8 cellular contexts compared by ENCODE assay signal in genomic region chr4:184453402-184454160, GRCh38. TPM values are rescaled to one million over a fixed set of nuclear protein-coding genes. Genes with fewer than 3 reads are reported as not detected.
DNase-seq lines count a peak whose midpoint lies in the region; ATAC-seq and TF ChIP-seq lines count a peak whose summit lies in the region.

No MANE protein-coding gene starts in this region.

- H3K9me3 ChIP-seq in upper lobe of left lung = no peaks in the 10 kb centered on the region

- peak overlapping the region; percentile 87 for H3K27ac Mint-ChIP-seq in central memory CD8-positive, alpha-beta T cell (ENCODE audit: low read depth)

- no peaks in the 10 kb centered on the region for H3K9me3 Mint-ChIP-seq in central memory CD8-positive, alpha-beta T cell

- H3K27me3 ChIP-seq in upper lobe of left lung = no peaks in the 10 kb centered on the region

- DNase-seq in SW 1271 (lab: John Stamatoyannopoulos, UW) = peak; percentile 25 to 65
- peak in 1 of 2 donors; percentile 23 for DNase-seq in central memory CD8-positive, alpha-beta T cell (ENCODE audit: low spot score in 2 of 2)
- peak; percentile 65 for DNase-seq in medulla oblongata (ENCODE audit: extremely low spot score)
- DNase-seq in upper lobe of left lung = peak in 1 of 2 donors; percentile 82
- DNase-seq in SHP77 treated with DMSO at 0.1 percent for 48 hours (lab: John Stamatoyannopoulos, UW) = no peak

- H3K27ac ChIP-seq in C4-2B = peak overlapping the region; percentile 66; the same call in 1 of the 2 replicates
- peak overlapping the region in 3 of 4 donors; percentile 68 to 80 (median 73) for H3K27ac ChIP-seq in upper lobe of left lung

- no peak for TF ChIP-seq CTCF in C4-2B (conservative IDR thresholded peaks at IDR 0.05)
- TF ChIP-seq CTCF in upper lobe of left lung (IDR thresholded peaks at IDR 0.05) = no peak

- ATAC-seq in GM19372 (IDR thresholded peaks at IDR 0.05; ENCODE audit: low read depth, unreplicated experiment) (peak; percentile 71), HG03342 (IDR thresholded peaks at IDR 0.05; ENCODE audit: unreplicated experiment) (peak; percentile 58), upper lobe of left lung (ENCODE audit: low FRiP score in 2 of 2) (peak; percentile 78 to 89)
- ATAC-seq in central memory CD8-positive, alpha-beta T cell (replicated peaks; ENCODE audit: extremely low read depth, poor library complexity, severe bottlenecking) = peak; percentile 99

- H3K27me3 Mint-ChIP-seq in central memory CD8-positive, alpha-beta T cell = no peaks in the 10 kb centered on the region

- peak overlapping the region; percentile 54 for H3K4me3 Mint-ChIP-seq in central memory CD8-positive, alpha-beta T cell

- no peak overlapping the region for H3K4me3 ChIP-seq in upper lobe of left lung

- no peak for TF ChIP-seq EP300 in upper lobe of left lung (IDR thresholded peaks at IDR 0.05)

- WGBS in upper lobe of left lung, 2 donors = 7 to 9% methylated on average over 10 of the region's 10 CpGs

- H3K36me3 Mint-ChIP-seq in central memory CD8-positive, alpha-beta T cell (ENCODE audit: insufficient read depth) = peaks cover 11% of the 10 kb centered on the region

- peaks cover 62 to 70% (median 64%) of the 10 kb centered on the region in 4 donors for H3K4me1 ChIP-seq in upper lobe of left lung

- TF ChIP-seq POLR2A in upper lobe of left lung (IDR thresholded peaks at IDR 0.05) = peak in 1 of 4 donors; percentile 46

- H3K4me1 Mint-ChIP-seq in central memory CD8-positive, alpha-beta T cell = peaks cover 86% of the 10 kb centered on the region

- peaks cover 0 to 13% (median 1%) of the 10 kb centered on the region in 4 donors for H3K36me3 ChIP-seq in upper lobe of left lung

RNA-seq across cellular contexts. Expression of gene IRF2, which starts 20.8 kb away (rescaled TPM):
- total RNA-seq in upper lobe of left lung = 10 to 100 TPM; 25.5 to 46.1 (median 41.7) TPM
